In genomic region chr2:125681576-125681975, GRCh38 we compare ENCODE assay signal across 27 cellular contexts.
"Had no signal": no experiment of that assay in that cellular context is flagged by ENCODE, and none has a peak within 500 bp of the region (broad histone marks: within the 10 kb centered on the region; RNA-seq: fewer than 3 reads in every experiment).

No MANE protein-coding gene starts in this region.

- H3K36me3 ChIP-seq: ascending aorta, breast epithelium had no signal

- FAIRE-seq: TTC549 had no signal

- H3K27ac ChIP-seq: ascending aorta, breast epithelium, VCaP had no signal

- H3K27me3 ChIP-seq: ascending aorta, breast epithelium had no signal

- H3K9me3 ChIP-seq: ascending aorta, breast epithelium had no signal

- DNase-seq: activated B cell treated with CpG ODN at 0.5 μM for 24 hours; activated CD4-positive, alpha-beta memory T cell treated with anti-CD3 and anti-CD28 coated beads for 36 hours; activated CD4-positive, alpha-beta T cell treated with anti-CD3 and anti-CD28 coated beads for 4 hours; activated CD4-positive, alpha-beta T cell treated with anti-CD3 and anti-CD28 coated beads, Interleukin-2, amount 10 ng/mL, durations not matched to agents 24 days and 14 days; activated CD4-positive, alpha-beta T cell treated with anti-CD3 and anti-CD28 coated beads, Interleukin-2, amount 50 U/mL, for 1 hour; activated CD4-positive, alpha-beta T cell treated with anti-CD3 and anti-CD28 coated beads, Interleukin-2, amount 50 U/mL, for 4 hours; activated CD4-positive, CD25-positive, alpha-beta regulatory T cell treated with anti-CD3 and anti-CD28 coated beads, Interleukin-2, amount 50 U/mL, for 72 hours; activated CD8-positive, alpha-beta memory T cell treated with anti-CD3 and anti-CD28 coated beads, Interleukin-2, amount 50 U/mL, for 4 hours; activated CD8-positive, alpha-beta T cell treated with anti-CD3 and anti-CD28 coated beads for 36 hours; activated effector memory CD4-positive, alpha-beta T cell treated with Interleukin-2 at 50 U/mL for 16 hours; activated gamma-delta T cell; activated naive CD4-positive, alpha-beta T cell treated with anti-CD3 and anti-CD28 coated beads, Interleukin-2, amount 10 ng/mL, durations not matched to agents 7 days and 5 days; activated naive CD4-positive, alpha-beta T cell treated with Interleukin-2 at 50 U/mL for 16 hours; activated naive CD8-positive, alpha-beta T cell treated with anti-CD3 and anti-CD28 coated beads, Interleukin-2, amount 10 ng/mL, durations not matched to agents 7 days and 5 days; activated naive CD8-positive, alpha-beta T cell treated with anti-CD3 and anti-CD28 coated beads, Interleukin-2, amount 50 U/mL, for 24 hours; activated T-cell treated with anti-CD3 and anti-CD28 coated beads, Interleukin-2, amount 50 U/mL, for 24 hours; activated T-cell treated with anti-CD3 and anti-CD28 coated beads, Interleukin-2, amount 50 U/mL, for 48 hours; amygdala; anterior cingulate cortex; central memory CD4-positive, alpha-beta T cell; T-helper 1 cell; T-helper 2 cell; T-helper 9 cell had no signal

- H3K4me3 ChIP-seq: ascending aorta, breast epithelium had no signal

- ATAC-seq: activated CD8-positive, alpha-beta T cell treated with anti-CD3 and anti-CD28 coated beads for 36 hours; activated naive CD8-positive, alpha-beta T cell treated with anti-CD3 and anti-CD28 coated beads, Interleukin-2, amount 50 U/mL, for 24 hours had no signal

- H3K4me1 ChIP-seq: ascending aorta, breast epithelium had no signal
